In the genomic region with DNA sequence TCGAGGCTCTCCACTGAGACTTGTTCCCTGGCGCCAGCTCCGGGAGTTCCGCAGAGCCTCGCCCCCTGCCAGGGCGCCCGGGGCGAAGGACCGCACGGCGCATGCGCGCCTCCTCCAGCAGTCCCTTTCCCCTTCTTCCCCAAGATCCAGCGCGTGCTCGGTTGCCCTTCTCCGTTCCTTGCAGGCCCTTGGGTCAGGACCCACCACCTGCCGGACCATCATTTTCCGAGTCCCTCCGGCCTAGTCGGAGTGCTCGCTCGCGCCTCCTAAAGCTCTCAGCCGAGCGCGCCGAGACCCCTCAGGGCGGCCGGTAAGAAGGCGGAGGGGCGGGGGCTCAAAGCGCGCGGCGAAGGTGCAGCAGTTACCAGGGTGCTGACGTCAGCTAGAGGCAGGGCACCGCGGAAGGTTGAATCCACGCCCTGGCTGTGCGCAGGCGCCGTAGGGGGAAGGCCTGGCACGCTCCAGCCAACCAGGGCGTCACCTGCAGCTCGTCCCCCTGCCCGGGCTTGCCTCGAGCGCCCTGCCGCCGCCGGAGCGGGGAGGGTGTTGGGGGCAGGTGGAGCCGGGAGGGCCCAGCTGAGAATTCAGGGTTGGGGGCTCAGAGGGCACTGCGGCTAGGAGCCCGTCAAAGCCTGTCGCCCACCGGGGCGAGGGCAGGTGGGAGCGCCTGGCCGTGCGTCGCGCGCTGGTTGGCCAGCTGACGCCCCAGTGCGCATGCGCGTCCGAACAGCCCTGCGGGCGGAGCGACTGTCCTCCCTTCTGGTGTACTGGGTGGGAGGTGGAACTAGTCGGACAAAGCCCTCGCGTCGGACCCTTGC, we compare ENCODE assay signal across 8 cellular contexts. TPM values are rescaled to one million over a fixed set of nuclear protein-coding genes. Genes with fewer than 3 reads are reported as not detected.
DNase-seq lines count a peak whose midpoint lies in the region; ATAC-seq and TF ChIP-seq lines count a peak whose summit lies in the region.

A gene with protein sequence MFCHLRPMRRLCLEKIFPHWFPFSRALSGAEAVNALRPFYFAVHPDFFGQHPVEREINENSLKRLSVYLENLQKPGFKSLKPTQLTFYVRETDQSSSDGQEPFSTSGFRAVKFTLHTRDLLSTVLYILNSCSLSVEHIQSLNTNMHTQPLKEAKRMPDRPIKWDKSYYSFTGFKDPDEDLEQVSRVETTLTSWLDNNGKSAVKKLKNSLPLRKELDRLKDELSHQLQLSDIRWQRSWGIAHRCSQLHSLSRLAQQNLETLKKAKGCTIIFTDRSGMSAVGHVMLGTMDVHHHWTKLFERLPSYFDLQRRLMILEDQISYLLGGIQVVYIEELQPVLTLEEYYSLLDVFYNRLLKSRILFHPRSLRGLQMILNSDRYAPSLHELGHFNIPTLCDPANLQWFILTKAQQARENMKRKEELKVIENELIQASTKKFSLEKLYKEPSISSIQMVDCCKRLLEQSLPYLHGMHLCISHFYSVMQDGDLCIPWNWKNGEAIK (plus strand): TSS at position 757 of the 818 bp plus-strand sequence. CDS start 16,017 bp downstream, outside the sequence.

- H3K36me3 Mint-ChIP-seq in chondrocyte (ENCODE audit: low read depth) = peaks cover 1% of the 10 kb centered on the region

- H3K4me1 Mint-ChIP-seq in chondrocyte (ENCODE audit: low read depth) = peaks cover 43% of the 10 kb centered on the region

- TF ChIP-seq CTCF in chondrocyte (IDR thresholded peaks at IDR 0.05) = no peak

- TF ChIP-seq POLR2A in GM19099 (IDR thresholded peaks at IDR 0.05; ENCODE audit: extremely low read depth, insufficient read length, low read depth) = peak; percentile 82

- peaks cover 15% of the 10 kb centered on the region for H3K27me3 Mint-ChIP-seq in chondrocyte (ENCODE audit: low read depth)

- peak within 1 kb of the TSS; percentile 98 for H3K27ac Mint-ChIP-seq in chondrocyte (ENCODE audit: unreplicated experiment)

- H3K4me3 Mint-ChIP-seq in chondrocyte (ENCODE audit: unreplicated experiment) = peak within 1 kb of the TSS; percentile 99

- DNase-seq in AML-193 (lab: John Stamatoyannopoulos, UW) (peak; percentile 98 to 99), NCI-H510A (lab: John Stamatoyannopoulos, UW) (peak; percentile 79), chondrocyte (ENCODE audit: low spot score) (peak; percentile 99), kidney glomerular epithelial cell (lab: John Stamatoyannopoulos, UW) (peak; percentile 93)
- peak; percentile 96 to 97 for DNase-seq in activated CD4-positive, alpha-beta T cell treated with anti-CD3 and anti-CD28 coated beads for 24 hours (ENCODE audit: low read depth in 2 of 2)
- peak; percentile 96 to 98 for DNase-seq in stimulated activated CD4-positive, alpha-beta T cell treated with anti-CD3 and anti-CD28 coated beads, Interleukin-1b, Interleukin-23, amount 100 ng/mL, for 1 hour (ENCODE audit: low read depth in 2 of 2)

- no peaks in the 10 kb centered on the region for H3K9me3 Mint-ChIP-seq in chondrocyte (ENCODE audit: low read depth)

- peak; percentile 92 for ATAC-seq in HG03432 (IDR thresholded peaks at IDR 0.05; ENCODE audit: unreplicated experiment)

RNA-seq across cellular contexts. Expression of the gene that starts here (rescaled TPM):
- 19.3 to 36.3 TPM (median 24.1 TPM) in 3 replicates for total RNA-seq in chondrocyte

Comparison
In these comparisons a context has a peak if more than half of its experiments do, and no peak if none do; other contexts are left out.
1. Peak in every context shown above with its lines: DNase-seq and ATAC-seq.